30 cellular contexts compared by ENCODE assay signal in the genomic region with DNA sequence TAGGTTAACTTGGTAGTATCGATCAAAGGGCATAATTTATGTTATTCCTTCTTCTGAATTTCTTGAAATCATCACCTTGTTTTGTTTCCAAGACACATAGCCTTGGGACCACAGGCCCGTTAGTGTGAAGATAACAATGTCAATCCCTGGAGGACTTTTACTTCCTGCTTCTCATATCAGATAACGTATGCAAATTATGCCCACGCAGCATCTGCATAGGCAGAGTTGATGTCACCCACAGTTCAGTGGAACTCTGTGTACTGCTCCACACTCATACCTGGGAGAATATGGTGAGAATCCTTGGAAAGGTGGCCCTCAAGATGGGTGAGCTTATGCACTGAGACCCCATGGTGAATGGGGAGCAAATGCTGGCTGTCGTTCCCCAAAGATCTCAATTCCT.
DNase-seq lines count a peak whose midpoint lies in the region; ATAC-seq, FAIRE-seq and TF ChIP-seq lines count a peak whose summit lies in the region.
"Had no signal": no experiment of that assay in that cellular context is flagged by ENCODE, and none has a peak within 500 bp of the region (broad histone marks: within the 10 kb centered on the region; RNA-seq: fewer than 3 reads in every experiment).

No MANE protein-coding gene starts in this region.

- H3K4me1 ChIP-seq in SJCRH30: peaks cover 26% of the 10 kb centered on the region
- peaks cover 10 to 44% of the 10 kb centered on the region in 2 donors for H3K4me1 ChIP-seq in gastrocnemius medialis
- H3K4me1 ChIP-seq: BE2C, prostate gland, SJSA1, tibial nerve had no signal

- H3K27ac ChIP-seq in HL-60 (replicated peaks) (peak overlapping the region; percentile 24; the same call in 1 of the 2 replicates), SJCRH30 (peak overlapping the region; percentile 47; the same call in 1 of the 2 replicates), gastrocnemius medialis (peak overlapping the region; percentile 67 to 84 (median 76))
- H3K27ac ChIP-seq: ascending aorta, cardiac muscle cell, prostate gland, SJSA1, tibial nerve had no signal

- DNase-seq in HL-60 (ENCODE audit: low read depth in 1 of 2, low spot score in 1 of 2) (no peak), SJCRH30 (no peak), gastrocnemius medialis (no peak), left cardiac atrium (no peak), RCC 7860 (ENCODE audit: low spot score) (no peak), cerebellum (ENCODE audit: low spot score) (no peak)
- DNase-seq: activated CD4-positive, alpha-beta T cell treated with anti-CD3 and anti-CD28 coated beads, Interleukin-2, amount 10 ng/mL, durations not matched to agents 7 days and 5 days; activated effector memory CD4-positive, alpha-beta T cell treated with anti-CD3 and anti-CD28 coated beads, Interleukin-2, amount 50 U/mL, for 16 hours; activated T-cell treated with anti-CD3 and anti-CD28 coated beads, Interleukin-2, amount 50 U/mL, for 1 hour; BE2C; cortex of kidney; effector memory CD8-positive, alpha-beta T cell; left colon; MG63; mucosa of descending colon; natural killer cell; NCI-H1436; NCI-H2081 treated with DMSO at 0.1 percent for 48 hours; occipital lobe; stimulated activated CD4-positive, alpha-beta T cell treated with anti-CD3 and anti-CD28 coated beads, Interleukin-12 subunit alpha, Interleukin-12 subunit beta, amount 100 ng/mL, for 4 hours; stimulated activated CD4-positive, alpha-beta T cell treated with anti-CD3 and anti-CD28 coated beads, Interleukin-2, amount 100 ng/mL, for 48 hours; T1000 had no signal

- H3K4me3 ChIP-seq in HL-60 (replicated peaks; ENCODE audit: insufficient read depth, low read length): no peak overlapping the region
- no peak overlapping the region for H3K4me3 ChIP-seq in SJCRH30
- no peak overlapping the region for H3K4me3 ChIP-seq in gastrocnemius medialis
- H3K4me3 ChIP-seq: ascending aorta, cardiac muscle cell, GM23338, MG63, mucosa of descending colon, prostate gland, SJSA1, tibial nerve had no signal

- no peak for TF ChIP-seq POLR2A in gastrocnemius medialis (IDR thresholded peaks at IDR 0.05)

- peak; percentile 52 for ATAC-seq in GM18519 (IDR thresholded peaks at IDR 0.05; ENCODE audit: low FRiP score, unreplicated experiment)
- ATAC-seq in gastrocnemius medialis: no peak
- ATAC-seq in left cardiac atrium: no peak
- ATAC-seq: effector memory CD8-positive, alpha-beta T cell; left colon; mucosa of descending colon; natural killer cell had no signal

- H3K27me3 ChIP-seq in HL-60 (ENCODE audit: insufficient read depth, poor library complexity, severe bottlenecking): peaks cover 2% of the 10 kb centered on the region
- no peaks in the 10 kb centered on the region for H3K27me3 ChIP-seq in SJCRH30
- H3K27me3 ChIP-seq in gastrocnemius medialis: no peaks in the 10 kb centered on the region
- H3K27me3 ChIP-seq: ascending aorta, BE2C, cardiac muscle cell, SJSA1, tibial nerve had no signal

- FAIRE-seq in RCC 7860 (lab: Jason Lieb, UNC): no peak
- FAIRE-seq: HTR-8/SVneo had no signal

- in situ Hi-C loops in gastrocnemius medialis (cut with MboI; ENCODE audit: low sequenced_read_pairs in 4 of 4): loop anchor here in 2 of 4 donors (10.0 to 25.0 kb wide), 2 partner anchors 361 to 369 kb away; a partner anchor contains a TSS

- TF ChIP-seq CTCF in HL-60 (IDR thresholded peaks at IDR 0.05; ENCODE audit: insufficient read depth, low read length) (no peak), gastrocnemius medialis (IDR thresholded peaks at IDR 0.05 in 4 of 5, conservative IDR thresholded peaks at IDR 0.05 in 1 of 5) (no peak)

- intact Hi-C loops in gastrocnemius medialis (cut with DNase I; ENCODE audit: low total_unique reads): loop anchor here (2.0 kb wide), 2 partner anchors 47 to 361 kb away; no protein-coding TSS in a partner anchor
- intact Hi-C loops in left cardiac atrium (cut with DNase I): no loop called here

- no peaks in the 10 kb centered on the region for H3K36me3 ChIP-seq in SJCRH30
- H3K36me3 ChIP-seq in gastrocnemius medialis: no peaks in the 10 kb centered on the region
- H3K36me3 ChIP-seq: ascending aorta, BE2C, cardiac muscle cell, MG63, prostate gland, SJSA1, tibial nerve had no signal

- no peaks in the 10 kb centered on the region for H3K9me3 ChIP-seq in SJCRH30 (replicated peaks)
- H3K9me3 ChIP-seq in gastrocnemius medialis: no peaks in the 10 kb centered on the region
- H3K9me3 ChIP-seq: ascending aorta, BE2C, MG63, mucosa of descending colon, prostate gland, SJSA1, tibial nerve had no signal

Comparison
In these comparisons a context has a peak if more than half of its experiments do, and no peak if none do; other contexts are left out.
1. H3K27ac ChIP-seq: peak in every context shown above with its lines; median percentile 76 in gastrocnemius medialis; 47 in SJCRH30; 24 in HL-60.